10 cellular contexts compared by ENCODE assay signal in the genomic region with DNA sequence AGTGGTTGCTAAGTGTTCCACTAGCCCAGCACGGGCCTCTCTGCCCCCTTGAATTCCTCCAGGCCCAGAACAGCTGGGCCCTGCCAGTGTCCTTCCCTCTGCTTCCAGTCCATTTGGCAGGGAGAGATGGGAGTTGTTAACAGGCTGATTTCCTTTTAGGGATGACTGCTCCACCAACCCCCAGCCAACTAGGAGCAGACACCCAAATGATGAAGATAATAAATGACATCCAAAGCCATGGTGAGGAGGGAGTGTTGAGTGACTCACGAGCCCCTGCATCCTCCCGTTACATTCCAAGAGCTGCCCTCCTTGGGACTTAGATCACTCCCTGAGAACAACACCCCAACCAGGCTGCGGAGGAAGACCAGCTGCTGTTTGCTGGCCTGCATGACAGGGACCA. TPM values are rescaled to one million over a fixed set of nuclear protein-coding genes. Genes with fewer than 3 reads are reported as not detected.
DNase-seq lines count a peak whose midpoint lies in the region; ATAC-seq and TF ChIP-seq lines count a peak whose summit lies in the region.
"Had no signal": no experiment of that assay in that cellular context is flagged by ENCODE, and none has a peak within 500 bp of the region (broad histone marks: within the 10 kb centered on the region; RNA-seq: fewer than 3 reads in every experiment).

No MANE protein-coding gene starts in this region.

- TF ChIP-seq POLR2A in body of pancreas (IDR thresholded peaks at IDR 0.05) (no peak), GM18505 (IDR thresholded peaks at IDR 0.05; ENCODE audit: borderline replicate concordance, extremely low read depth, insufficient read depth, insufficient read length) (no peak)

- H3K4me1 ChIP-seq in body of pancreas (peaks cover 45% of the 10 kb centered on the region), smooth muscle cell (ENCODE audit: low read depth) (peaks cover 7% of the 10 kb centered on the region)

- ATAC-seq in body of pancreas (peak; percentile 52), HG03521 (IDR thresholded peaks at IDR 0.05; ENCODE audit: unreplicated experiment) (no peak), GM18505 (IDR thresholded peaks at IDR 0.05; ENCODE audit: unreplicated experiment) (no peak)

- DNase-seq in H4 (ENCODE audit: low spot score) = peak; percentile 28
- peak in 1 of 4 donors; percentile 31 for DNase-seq in body of pancreas
- peak; percentile 27 for DNase-seq in iPS-NIHi7 (ENCODE audit: extremely low spot score)
- DNase-seq in smooth muscle cell (lab: John Stamatoyannopoulos, UW; ENCODE audit: unreplicated experiment) = no peak
- DNase-seq in activated gamma-delta T cell treated with Interleukin-2 at 50 U/mL for 16 hours = no peak
- no peak for DNase-seq in NCI-H187 treated with DMSO at 0.1 percent for 48 hours (lab: John Stamatoyannopoulos, UW)
- DNase-seq: GF-D8, posterior cingulate gyrus had no signal

- TF ChIP-seq CTCF in body of pancreas (IDR thresholded peaks at IDR 0.05) (no peak), smooth muscle cell (IDR thresholded peaks at IDR 0.05; ENCODE audit: borderline replicate concordance, insufficient read depth, poor library complexity, severe bottlenecking) (no peak)

- H3K36me3 ChIP-seq in body of pancreas (replicated peaks in 1 of 2; ENCODE audit: insufficient read depth in 1 of 2, low read depth in 2 of 2) (no peaks in the 10 kb centered on the region), smooth muscle cell (ENCODE audit: low read depth) (peaks cover 3% of the 10 kb centered on the region)

- no peak overlapping the region for H3K9ac ChIP-seq in smooth muscle cell (ENCODE audit: low read depth)

- H3K4me3 ChIP-seq in body of pancreas = no peak overlapping the region
- no peak overlapping the region for H3K4me3 ChIP-seq in smooth muscle cell

- H3F3A ChIP-seq in smooth muscle cell (ENCODE audit: low read depth) = peaks cover 19% of the 10 kb centered on the region

- no peak overlapping the region for H2AFZ ChIP-seq in smooth muscle cell (ENCODE audit: low read depth)

- intact Hi-C loops in body of pancreas (cut with DNase I) = no loop called here

- H4K20me1 ChIP-seq in smooth muscle cell (ENCODE audit: low read depth) = peaks cover 70% of the 10 kb centered on the region

- no peaks in the 10 kb centered on the region for H3K9me3 ChIP-seq in body of pancreas
- no peaks in the 10 kb centered on the region for H3K9me3 ChIP-seq in smooth muscle cell (replicated peaks; ENCODE audit: low read depth)

- 56 to 64% methylated on average over 1 to 4 of the region's 4 CpGs for WGBS in body of pancreas, 2 donors
- WGBS in smooth muscle cell (ENCODE audit: low lambda C conversion rate) = 7% methylated on average over 4 of the region's 4 CpGs

- H3K27me3 ChIP-seq in body of pancreas (no peaks in the 10 kb centered on the region), smooth muscle cell (ENCODE audit: low read depth) (no peaks in the 10 kb centered on the region)

- peaks cover 92% of the 10 kb centered on the region for H3K79me2 ChIP-seq in smooth muscle cell (ENCODE audit: low read depth)

- peak overlapping the region; percentile 62 for H3K4me2 ChIP-seq in smooth muscle cell

- H3K27ac ChIP-seq in body of pancreas (peak overlapping the region in 1 of 4 donors; percentile 0), smooth muscle cell (ENCODE audit: low read depth) (peak overlapping the region; percentile 74)

RNA-seq across cellular contexts. Expression of a gene that starts 20.6 kb away (rescaled TPM):
- total RNA-seq in H4 (2014; rRNA removed; shearing (Covaris generic)) = 36.0 and 37.1 TPM in 2 replicates
- total RNA-seq in body of pancreas = 10 to 100 TPM; 32.0 to 33.7 TPM
- 73.9 and 78.6 TPM in 2 replicates for total RNA-seq in smooth muscle cell
- 85.4 and 99.4 TPM in 2 replicates for polyA plus RNA-seq in smooth muscle cell

Comparison
In these comparisons a context has a peak if more than half of its experiments do, and no peak if none do; other contexts are left out.
1. DNase-seq: peak in H4 (single experiment) and iPS-NIHi7 (single experiment); none in smooth muscle cell (single experiment), activated gamma-delta T cell treated with Interleukin-2 at 50 U/mL for 16 hours (single experiment) and NCI-H187 treated with DMSO at 0.1 percent for 48 hours (single experiment).